ENCODE assay signal across 10 cellular contexts in genomic region chr19:16512611-16513010, GRCh38. TPM values are rescaled to one million over a fixed set of nuclear protein-coding genes. Genes with fewer than 3 reads are reported as not detected.
DNase-seq lines count a peak whose midpoint lies in the region; ATAC-seq and TF ChIP-seq lines count a peak whose summit lies in the region.
"Not testable (repeated sequence)": the region's sequence is repeated elsewhere in the genome, so short reads cannot be mapped to it uniquely, and the experiment has no call there.
"Had no signal": no experiment of that assay in that cellular context is flagged by ENCODE, and none has a peak within 500 bp of the region (broad histone marks: within the 10 kb centered on the region; RNA-seq: fewer than 3 reads in every experiment).

No MANE protein-coding gene starts in this region.

- not testable (repeated sequence) for H3K4me1 Mint-ChIP-seq in activated CD4-positive, alpha-beta T cell treated with anti-CD3 and anti-CD28 coated beads, Interleukin-2, amount 10 ng/mL, durations not matched to agents 7 days and 5 days
- peaks cover 10% of the 10 kb centered on the region for H3K4me1 Mint-ChIP-seq in central memory CD8-positive, alpha-beta T cell
- H3K4me1 Mint-ChIP-seq in stimulated activated effector memory CD8-positive, alpha-beta T cell treated with anti-CD3 and anti-CD28 coated beads, Interleukin-12 subunit alpha, Interleukin-12 subunit beta, amount 100 ng/mL, for 72 hours: peaks cover 10% of the 10 kb centered on the region

- not testable (repeated sequence) for ATAC-seq in central memory CD8-positive, alpha-beta T cell (replicated peaks; ENCODE audit: extremely low read depth, poor library complexity, severe bottlenecking); stimulated activated effector memory CD8-positive, alpha-beta T cell treated with anti-CD3 and anti-CD28 coated beads, Interleukin-12 subunit alpha, Interleukin-12 subunit beta, amount 100 ng/mL, for 72 hours

- not testable (repeated sequence) for H3K4me3 Mint-ChIP-seq in activated CD4-positive, alpha-beta T cell treated with anti-CD3 and anti-CD28 coated beads, Interleukin-2, amount 10 ng/mL, durations not matched to agents 7 days and 5 days; central memory CD8-positive, alpha-beta T cell; stimulated activated effector memory CD8-positive, alpha-beta T cell treated with anti-CD3 and anti-CD28 coated beads, Interleukin-12 subunit alpha, Interleukin-12 subunit beta, amount 100 ng/mL, for 72 hours

- peak overlapping the region; percentile 19 for H3K27ac Mint-ChIP-seq in activated CD4-positive, alpha-beta T cell treated with anti-CD3 and anti-CD28 coated beads, Interleukin-2, amount 10 ng/mL, durations not matched to agents 7 days and 5 days
- H3K27ac Mint-ChIP-seq in central memory CD8-positive, alpha-beta T cell (ENCODE audit: low read depth): peak overlapping the region; percentile 46
- H3K27ac Mint-ChIP-seq in stimulated activated effector memory CD8-positive, alpha-beta T cell treated with anti-CD3 and anti-CD28 coated beads, Interleukin-12 subunit alpha, Interleukin-12 subunit beta, amount 100 ng/mL, for 72 hours: peak overlapping the region; percentile 33

- H3K27ac ChIP-seq in HEK293 (ENCODE audit: extremely low read depth, low read depth, low read length): not testable (repeated sequence)
- H3K27ac ChIP-seq in RWPE1: 0 out of 2 replicates have a peak overlapping the region, but pooled peaks have one; percentile 14

- DNase-seq in RWPE1 (ENCODE audit: low spot score); activated CD4-positive, alpha-beta T cell treated with anti-CD3 and anti-CD28 coated beads, Interleukin-2, amount 10 ng/mL, durations not matched to agents 7 days and 5 days; central memory CD8-positive, alpha-beta T cell (ENCODE audit: low spot score in 2 of 2); stimulated activated effector memory CD8-positive, alpha-beta T cell treated with anti-CD3 and anti-CD28 coated beads, Interleukin-12 subunit alpha, Interleukin-12 subunit beta, amount 100 ng/mL, for 72 hours (ENCODE audit: low spot score in 2 of 2): not testable (repeated sequence)

- not testable (repeated sequence) for TF ChIP-seq CTCF in HEK293 (tag by site-specific recombination; IDR thresholded peaks at IDR 0.05); RWPE1 (conservative IDR thresholded peaks at IDR 0.05; ENCODE audit: low read depth)

- H3K9me3 Mint-ChIP-seq in activated CD4-positive, alpha-beta T cell treated with anti-CD3 and anti-CD28 coated beads, Interleukin-2, amount 10 ng/mL, durations not matched to agents 7 days and 5 days; central memory CD8-positive, alpha-beta T cell; stimulated activated effector memory CD8-positive, alpha-beta T cell treated with anti-CD3 and anti-CD28 coated beads, Interleukin-12 subunit alpha, Interleukin-12 subunit beta, amount 100 ng/mL, for 72 hours: not testable (repeated sequence)

- H3K4me3 ChIP-seq in HEK293 (ENCODE audit: low read depth, low read length): not testable (repeated sequence)

- not testable (repeated sequence) for H3K4me1 ChIP-seq in HEK293 (ENCODE audit: control insufficient read depth, insufficient read depth, low read length)

- not testable (repeated sequence) for H3K9me3 ChIP-seq in HEK293 (ENCODE audit: control insufficient read depth, insufficient read depth, low read depth, low read length)

- H3K36me3 Mint-ChIP-seq in activated CD4-positive, alpha-beta T cell treated with anti-CD3 and anti-CD28 coated beads, Interleukin-2, amount 10 ng/mL, durations not matched to agents 7 days and 5 days (ENCODE audit: low read depth); central memory CD8-positive, alpha-beta T cell (ENCODE audit: insufficient read depth): not testable (repeated sequence)
- H3K36me3 Mint-ChIP-seq in stimulated activated effector memory CD8-positive, alpha-beta T cell treated with anti-CD3 and anti-CD28 coated beads, Interleukin-12 subunit alpha, Interleukin-12 subunit beta, amount 100 ng/mL, for 72 hours: peaks cover 20% of the 10 kb centered on the region

- not testable (repeated sequence) for H3K27me3 Mint-ChIP-seq in activated CD4-positive, alpha-beta T cell treated with anti-CD3 and anti-CD28 coated beads, Interleukin-2, amount 10 ng/mL, durations not matched to agents 7 days and 5 days; central memory CD8-positive, alpha-beta T cell

- POLR2A ChIA-PET in HEK293 (lab: Yijun Ruan, JAX); RWPE1 (lab: Yijun Ruan, JAX; ENCODE audit: low non-redundant PET); activated CD4-positive, alpha-beta T cell treated with anti-CD3 and anti-CD28 coated beads, Interleukin-2, amount 10 ng/mL, durations not matched to agents 7 days and 5 days (lab: Charles Lee): not testable (repeated sequence)

- peaks cover 25 to 63% of the 10 kb centered on the region in 2 experiments; a peak in 2 of 3 replicates for H3K36me3 ChIP-seq in HEK293 (ENCODE audit: control insufficient read depth in 2 of 2, insufficient read depth in 1 of 2, low read length in 2 of 2)

- CTCF ChIA-PET in HEK293 (lab: Yijun Ruan, JAX): interaction anchor here (0.6 kb wide), 1 partner anchor 16 kb away, joined by 3 read pairs; the partner anchor contains the start of gene C19orf44
- CTCF ChIA-PET in RWPE1 (lab: Yijun Ruan, JAX); activated CD4-positive, alpha-beta T cell treated with anti-CD3 and anti-CD28 coated beads, Interleukin-2, amount 10 ng/mL, durations not matched to agents 7 days and 5 days (lab: Charles Lee): not testable (repeated sequence)

TF ChIP-seq in HEK293, 187 proteins besides CTCF, POLR2A, EP300 and RAD21:
- peak; percentile 86 for TF ChIP-seq ZNF121 (tag by site-specific recombination; IDR thresholded peaks at IDR 0.05)

RNA-seq across cellular contexts. Expression of gene C19orf44, which starts 16.4 kb away (rescaled TPM):
- total RNA-seq in activated CD4-positive, alpha-beta T cell treated with anti-CD3 and anti-CD28 coated beads, Interleukin-2, amount 10 ng/mL, durations not matched to agents 7 days and 5 days: 1 to 10 TPM; 3.1 to 3.9 TPM

RNA-seq across cellular contexts. Expression of gene CALR3, which starts 16.6 kb away (rescaled TPM):
- not detected for total RNA-seq in activated CD4-positive, alpha-beta T cell treated with anti-CD3 and anti-CD28 coated beads, Interleukin-2, amount 10 ng/mL, durations not matched to agents 7 days and 5 days
- total RNA-seq: A172; Caco-2; Calu3; CD4-positive, alpha-beta T cell; CD8-positive, alpha-beta T cell had no signal

RNA-seq across cellular contexts. Expression of gene CHERP, which starts 29.6 kb away (rescaled TPM):
- total RNA-seq in activated CD4-positive, alpha-beta T cell treated with anti-CD3 and anti-CD28 coated beads, Interleukin-2, amount 10 ng/mL, durations not matched to agents 7 days and 5 days: 10 to 100 TPM; 57.9 to 62.2 TPM

RNA-seq across cellular contexts. Expression of gene EPS15L1, which starts 40.8 kb away (rescaled TPM):
- total RNA-seq in activated CD4-positive, alpha-beta T cell treated with anti-CD3 and anti-CD28 coated beads, Interleukin-2, amount 10 ng/mL, durations not matched to agents 7 days and 5 days: 10 to 100 TPM; 33.3 to 39.1 TPM

RNA-seq across cellular contexts. Expression of gene SLC35E1, which starts 59.6 kb away (rescaled TPM):
- 10 to 100 TPM; 40.6 to 43.1 TPM for total RNA-seq in activated CD4-positive, alpha-beta T cell treated with anti-CD3 and anti-CD28 coated beads, Interleukin-2, amount 10 ng/mL, durations not matched to agents 7 days and 5 days
